2 cellular contexts compared by ENCODE assay signal in the genomic region with DNA sequence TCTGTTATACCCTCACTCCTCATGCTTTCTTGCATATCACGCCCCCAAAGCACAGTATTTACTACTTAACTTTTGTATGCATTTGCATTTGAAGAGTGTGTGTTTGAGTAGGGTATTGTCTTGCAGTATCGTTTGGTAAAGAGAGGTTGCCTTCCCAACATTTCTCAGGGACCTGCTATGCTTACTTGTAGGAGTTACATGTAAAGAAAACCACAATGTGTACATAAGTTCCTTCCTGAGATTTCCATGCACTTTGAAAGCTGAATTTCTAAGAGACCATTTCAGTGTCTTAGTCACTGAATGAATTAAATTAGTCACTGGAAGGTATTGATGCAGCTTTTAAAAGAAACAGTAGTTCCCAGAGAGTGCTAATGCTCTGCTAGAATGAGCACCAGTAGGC.
TF ChIP-seq lines count a peak whose summit lies in the region.

No MANE protein-coding gene starts in this region.

TF ChIP-seq in IMR-90, 13 proteins besides CTCF, POLR2A, EP300 and RAD21:
- TF ChIP-seq CEBPB (IDR thresholded peaks at IDR 0.05; ENCODE audit: low read depth, low read length) (no peak), CHD1 (IDR thresholded peaks at IDR 0.05; ENCODE audit: low read depth, low read length) (no peak), MXI1 (IDR thresholded peaks at IDR 0.05; ENCODE audit: borderline replicate concordance, low read depth, low read length) (no peak), SMC3 (IDR thresholded peaks at IDR 0.05; ENCODE audit: low read depth, low read length) (no peak), MAFK (IDR thresholded peaks at IDR 0.05; ENCODE audit: low read depth, low read length) (no peak), NFE2L2 (IDR thresholded peaks at IDR 0.05; ENCODE audit: low read depth, low read length) (no peak)

TF ChIP-seq in H1, 55 proteins besides CTCF, POLR2A, EP300 and RAD21:
- TF ChIP-seq, protein P1, sequence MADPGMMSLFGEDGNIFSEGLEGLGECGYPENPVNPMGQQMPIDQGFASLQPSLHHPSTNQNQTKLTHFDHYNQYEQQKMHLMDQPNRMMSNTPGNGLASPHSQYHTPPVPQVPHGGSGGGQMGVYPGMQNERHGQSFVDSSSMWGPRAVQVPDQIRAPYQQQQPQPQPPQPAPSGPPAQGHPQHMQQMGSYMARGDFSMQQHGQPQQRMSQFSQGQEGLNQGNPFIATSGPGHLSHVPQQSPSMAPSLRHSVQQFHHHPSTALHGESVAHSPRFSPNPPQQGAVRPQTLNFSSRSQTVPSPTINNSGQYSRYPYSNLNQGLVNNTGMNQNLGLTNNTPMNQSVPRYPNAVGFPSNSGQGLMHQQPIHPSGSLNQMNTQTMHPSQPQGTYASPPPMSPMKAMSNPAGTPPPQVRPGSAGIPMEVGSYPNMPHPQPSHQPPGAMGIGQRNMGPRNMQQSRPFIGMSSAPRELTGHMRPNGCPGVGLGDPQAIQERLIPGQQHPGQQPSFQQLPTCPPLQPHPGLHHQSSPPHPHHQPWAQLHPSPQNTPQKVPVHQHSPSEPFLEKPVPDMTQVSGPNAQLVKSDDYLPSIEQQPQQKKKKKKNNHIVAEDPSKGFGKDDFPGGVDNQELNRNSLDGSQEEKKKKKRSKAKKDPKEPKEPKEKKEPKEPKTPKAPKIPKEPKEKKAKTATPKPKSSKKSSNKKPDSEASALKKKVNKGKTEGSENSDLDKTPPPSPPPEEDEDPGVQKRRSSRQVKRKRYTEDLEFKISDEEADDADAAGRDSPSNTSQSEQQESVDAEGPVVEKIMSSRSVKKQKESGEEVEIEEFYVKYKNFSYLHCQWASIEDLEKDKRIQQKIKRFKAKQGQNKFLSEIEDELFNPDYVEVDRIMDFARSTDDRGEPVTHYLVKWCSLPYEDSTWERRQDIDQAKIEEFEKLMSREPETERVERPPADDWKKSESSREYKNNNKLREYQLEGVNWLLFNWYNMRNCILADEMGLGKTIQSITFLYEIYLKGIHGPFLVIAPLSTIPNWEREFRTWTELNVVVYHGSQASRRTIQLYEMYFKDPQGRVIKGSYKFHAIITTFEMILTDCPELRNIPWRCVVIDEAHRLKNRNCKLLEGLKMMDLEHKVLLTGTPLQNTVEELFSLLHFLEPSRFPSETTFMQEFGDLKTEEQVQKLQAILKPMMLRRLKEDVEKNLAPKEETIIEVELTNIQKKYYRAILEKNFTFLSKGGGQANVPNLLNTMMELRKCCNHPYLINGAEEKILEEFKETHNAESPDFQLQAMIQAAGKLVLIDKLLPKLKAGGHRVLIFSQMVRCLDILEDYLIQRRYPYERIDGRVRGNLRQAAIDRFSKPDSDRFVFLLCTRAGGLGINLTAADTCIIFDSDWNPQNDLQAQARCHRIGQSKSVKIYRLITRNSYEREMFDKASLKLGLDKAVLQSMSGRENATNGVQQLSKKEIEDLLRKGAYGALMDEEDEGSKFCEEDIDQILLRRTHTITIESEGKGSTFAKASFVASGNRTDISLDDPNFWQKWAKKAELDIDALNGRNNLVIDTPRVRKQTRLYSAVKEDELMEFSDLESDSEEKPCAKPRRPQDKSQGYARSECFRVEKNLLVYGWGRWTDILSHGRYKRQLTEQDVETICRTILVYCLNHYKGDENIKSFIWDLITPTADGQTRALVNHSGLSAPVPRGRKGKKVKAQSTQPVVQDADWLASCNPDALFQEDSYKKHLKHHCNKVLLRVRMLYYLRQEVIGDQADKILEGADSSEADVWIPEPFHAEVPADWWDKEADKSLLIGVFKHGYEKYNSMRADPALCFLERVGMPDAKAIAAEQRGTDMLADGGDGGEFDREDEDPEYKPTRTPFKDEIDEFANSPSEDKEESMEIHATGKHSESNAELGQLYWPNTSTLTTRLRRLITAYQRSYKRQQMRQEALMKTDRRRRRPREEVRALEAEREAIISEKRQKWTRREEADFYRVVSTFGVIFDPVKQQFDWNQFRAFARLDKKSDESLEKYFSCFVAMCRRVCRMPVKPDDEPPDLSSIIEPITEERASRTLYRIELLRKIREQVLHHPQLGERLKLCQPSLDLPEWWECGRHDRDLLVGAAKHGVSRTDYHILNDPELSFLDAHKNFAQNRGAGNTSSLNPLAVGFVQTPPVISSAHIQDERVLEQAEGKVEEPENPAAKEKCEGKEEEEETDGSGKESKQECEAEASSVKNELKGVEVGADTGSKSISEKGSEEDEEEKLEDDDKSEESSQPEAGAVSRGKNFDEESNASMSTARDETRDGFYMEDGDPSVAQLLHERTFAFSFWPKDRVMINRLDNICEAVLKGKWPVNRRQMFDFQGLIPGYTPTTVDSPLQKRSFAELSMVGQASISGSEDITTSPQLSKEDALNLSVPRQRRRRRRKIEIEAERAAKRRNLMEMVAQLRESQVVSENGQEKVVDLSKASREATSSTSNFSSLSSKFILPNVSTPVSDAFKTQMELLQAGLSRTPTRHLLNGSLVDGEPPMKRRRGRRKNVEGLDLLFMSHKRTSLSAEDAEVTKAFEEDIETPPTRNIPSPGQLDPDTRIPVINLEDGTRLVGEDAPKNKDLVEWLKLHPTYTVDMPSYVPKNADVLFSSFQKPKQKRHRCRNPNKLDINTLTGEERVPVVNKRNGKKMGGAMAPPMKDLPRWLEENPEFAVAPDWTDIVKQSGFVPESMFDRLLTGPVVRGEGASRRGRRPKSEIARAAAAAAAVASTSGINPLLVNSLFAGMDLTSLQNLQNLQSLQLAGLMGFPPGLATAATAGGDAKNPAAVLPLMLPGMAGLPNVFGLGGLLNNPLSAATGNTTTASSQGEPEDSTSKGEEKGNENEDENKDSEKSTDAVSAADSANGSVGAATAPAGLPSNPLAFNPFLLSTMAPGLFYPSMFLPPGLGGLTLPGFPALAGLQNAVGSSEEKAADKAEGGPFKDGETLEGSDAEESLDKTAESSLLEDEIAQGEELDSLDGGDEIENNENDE (IDR thresholded peaks at IDR 0.05; ENCODE audit: insufficient replicate concordance, low read length): peak; percentile 86
- TF ChIP-seq, protein P2, sequence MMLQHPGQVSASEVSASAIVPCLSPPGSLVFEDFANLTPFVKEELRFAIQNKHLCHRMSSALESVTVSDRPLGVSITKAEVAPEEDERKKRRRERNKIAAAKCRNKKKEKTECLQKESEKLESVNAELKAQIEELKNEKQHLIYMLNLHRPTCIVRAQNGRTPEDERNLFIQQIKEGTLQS (IDR thresholded peaks at IDR 0.05; ENCODE audit: insufficient read depth, low read depth, low read length): no peak
